Comparison of ENCODE assay signal across 14 cellular contexts in genomic region chr14:51822499-51822898, GRCh38. TPM values are rescaled to one million over a fixed set of nuclear protein-coding genes. Genes with fewer than 3 reads are reported as not detected.
DNase-seq lines count a peak whose midpoint lies in the region; ATAC-seq and TF ChIP-seq lines count a peak whose summit lies in the region.
"Had no signal": no experiment of that assay in that cellular context is flagged by ENCODE, and none has a peak within 500 bp of the region (broad histone marks: within the 10 kb centered on the region; RNA-seq: fewer than 3 reads in every experiment).

No MANE protein-coding gene starts in this region.

- no peaks in the 10 kb centered on the region for H3K36me3 Mint-ChIP-seq in natural killer cell
- H3K36me3 Mint-ChIP-seq in activated CD8-positive, alpha-beta memory T cell treated with anti-CD3 and anti-CD28 coated beads, Interleukin-2, amount 10 ng/mL, durations not matched to agents 7 days and 5 days, result no peaks in the 10 kb centered on the region
- H3K36me3 Mint-ChIP-seq: CD8-positive, alpha-beta memory T cell had no signal

- no peak overlapping the region for H3K4me2 ChIP-seq in IMR-90 (ENCODE audit: low read depth, low read length)
- H3K4me2 ChIP-seq: A549, BLaER1 had no signal

- BruUV-seq in IMR-90 (replicated peaks; lab: Mats Ljungman, UMichigan), result no TSS peak

- H3K14ac ChIP-seq in IMR-90 (replicated peaks; ENCODE audit: low read depth, low read length), result no peak overlapping the region

- no peak overlapping the region for H4K8ac ChIP-seq in IMR-90 (ENCODE audit: low read depth in 2 of 2, low read length in 2 of 2)

- H3K4me1 ChIP-seq in IMR-90 (ENCODE audit: control insufficient read depth, insufficient read depth, low read length) (peaks cover 7% of the 10 kb centered on the region), adipocyte (ENCODE audit: control insufficient read depth, insufficient read depth, low read length) (peaks cover 17% of the 10 kb centered on the region)
- H3K4me1 ChIP-seq: A549, Caco-2 had no signal

- no peak overlapping the region for H4K91ac ChIP-seq in IMR-90 (ENCODE audit: insufficient read depth, low read depth, low read length)

- H3K27me3 Mint-ChIP-seq in natural killer cell (ENCODE audit: low read depth in 2 of 2), result peaks cover 0 to 2% of the 10 kb centered on the region in 2 donors
- peaks cover 5% of the 10 kb centered on the region for H3K27me3 Mint-ChIP-seq in activated CD8-positive, alpha-beta memory T cell treated with anti-CD3 and anti-CD28 coated beads, Interleukin-2, amount 10 ng/mL, durations not matched to agents 7 days and 5 days

- H3K23ac ChIP-seq in IMR-90 (ENCODE audit: low read depth, low read length), result no peak overlapping the region

- in situ Hi-C loops in IMR-90 (cut with MboI; ENCODE audit: low sequenced_read_pairs), result no loop called here

- no CpG with 5 or more reads among the region's 2 CpGs for WGBS in IMR-90 (ENCODE audit: extremely low coverage in 2 of 2, insufficient read length in 1 of 2), 2 experiments

- H3K79me1 ChIP-seq in IMR-90 (ENCODE audit: low read depth in 1 of 2, low read length in 2 of 2), result no peaks in the 10 kb centered on the region

- H3K4me1 Mint-ChIP-seq in natural killer cell, result peaks cover 21 to 24% of the 10 kb centered on the region in 2 donors
- H3K4me1 Mint-ChIP-seq in activated CD8-positive, alpha-beta memory T cell treated with anti-CD3 and anti-CD28 coated beads, Interleukin-2, amount 10 ng/mL, durations not matched to agents 7 days and 5 days, result no peaks in the 10 kb centered on the region
- H3K4me1 Mint-ChIP-seq: CD8-positive, alpha-beta memory T cell had no signal

- H3K9me3 Mint-ChIP-seq in natural killer cell, result no peaks in the 10 kb centered on the region
- no peaks in the 10 kb centered on the region for H3K9me3 Mint-ChIP-seq in activated CD8-positive, alpha-beta memory T cell treated with anti-CD3 and anti-CD28 coated beads, Interleukin-2, amount 10 ng/mL, durations not matched to agents 7 days and 5 days (ENCODE audit: low read depth)
- H3K9me3 Mint-ChIP-seq: CD8-positive, alpha-beta memory T cell had no signal

- H2BK20ac ChIP-seq in IMR-90 (ENCODE audit: low read depth, low read length), result no peak overlapping the region

- no peak overlapping the region for H3K9ac ChIP-seq in IMR-90 (ENCODE audit: low read depth, low read length)
- H3K9ac ChIP-seq in adipocyte (ENCODE audit: low read length), result no peak overlapping the region
- H3K9ac ChIP-seq: BLaER1 had no signal

- TF ChIP-seq RAD21 in IMR-90 (IDR thresholded peaks at IDR 0.05; ENCODE audit: low read length), result no peak

- DNase-seq in IMR-90, result no peak
- peak; percentile 26 for DNase-seq in adipocyte (ENCODE audit: low read depth)
- DNase-seq in natural killer cell, result no peak
- DNase-seq in activated CD8-positive, alpha-beta memory T cell treated with anti-CD3 and anti-CD28 coated beads, Interleukin-2, amount 10 ng/mL, durations not matched to agents 7 days and 5 days, result no peak
- DNase-seq in amygdala (lab: John Stamatoyannopoulos, UW), result no peak
- no peak for DNase-seq in Right ventricle myocardium superior
- DNase-seq: AML-193; Caco-2; CD8-positive, alpha-beta memory T cell; DMS53; GF-D8 had no signal

- H3K36me3 ChIP-seq in IMR-90 (ENCODE audit: control insufficient read depth, insufficient read depth, low read length) (no peaks in the 10 kb centered on the region), adipocyte (ENCODE audit: control insufficient read depth, insufficient read depth, low read length, severe bottlenecking) (no peaks in the 10 kb centered on the region)
- H3K36me3 ChIP-seq: BLaER1 had no signal

- ATAC-seq in IMR-90 (ENCODE audit: low read depth) (peak; percentile 11), natural killer cell (peak in 2 of 3 donors; percentile 15 to 33), Right ventricle myocardium superior (ENCODE audit: poor library complexity) (no peak)
- ATAC-seq in activated CD8-positive, alpha-beta memory T cell treated with anti-CD3 and anti-CD28 coated beads, Interleukin-2, amount 10 ng/mL, durations not matched to agents 7 days and 5 days, result no peak
- ATAC-seq: A549 had no signal

- dilution Hi-C loops in IMR-90 (cut with HindIII; ENCODE audit: low sequenced_read_pairs, unreplicated experiment), result no loop called here

- no peak overlapping the region for H3K4ac ChIP-seq in IMR-90 (ENCODE audit: low read depth, low read length)

- H4K5ac ChIP-seq in IMR-90 (ENCODE audit: low read depth, low read length), result no peak overlapping the region

- H3K4me3 ChIP-seq in IMR-90 (ENCODE audit: insufficient read depth, low read depth, low read length) (no peak overlapping the region), adipocyte (ENCODE audit: low read length) (no peak overlapping the region)
- H3K4me3 ChIP-seq: A549, BLaER1 had no signal

- no peak for TF ChIP-seq POLR2A in IMR-90 (IDR thresholded peaks at IDR 0.05; ENCODE audit: low read depth, low read length)

- no peak overlapping the region for H2AK9ac ChIP-seq in IMR-90 (replicated peaks; ENCODE audit: low read depth, low read length, poor library complexity)

- no peak overlapping the region for H2AK5ac ChIP-seq in IMR-90 (ENCODE audit: low read depth, low read length)

- no peak overlapping the region for H3K18ac ChIP-seq in IMR-90 (ENCODE audit: low read depth, low read length)

- H2AFZ ChIP-seq in IMR-90 (replicated peaks; ENCODE audit: low read length, poor library complexity), result no peak overlapping the region

- H3K9me1 ChIP-seq in IMR-90 (ENCODE audit: insufficient read depth, low read length), result no peaks in the 10 kb centered on the region

- H2BK120ac ChIP-seq in IMR-90 (ENCODE audit: low read depth, low read length), result no peak overlapping the region

- no peaks in the 10 kb centered on the region for H3K9me3 ChIP-seq in IMR-90 (ENCODE audit: control insufficient read depth, insufficient read depth, low read length)
- no peaks in the 10 kb centered on the region for H3K9me3 ChIP-seq in adipocyte (ENCODE audit: control insufficient read depth, low read length)
- H3K9me3 ChIP-seq: A549, BLaER1, Caco-2 had no signal

- H3K4me3 Mint-ChIP-seq in natural killer cell, result peak overlapping the region; percentile 51
- H3K4me3 Mint-ChIP-seq in activated CD8-positive, alpha-beta memory T cell treated with anti-CD3 and anti-CD28 coated beads, Interleukin-2, amount 10 ng/mL, durations not matched to agents 7 days and 5 days, result no peak overlapping the region
- H3K4me3 Mint-ChIP-seq: CD8-positive, alpha-beta memory T cell had no signal

- no peaks in the 10 kb centered on the region for H4K20me1 ChIP-seq in IMR-90 (ENCODE audit: insufficient read depth, low read length)
- H4K20me1 ChIP-seq: BLaER1 had no signal

- no peak overlapping the region for H2BK15ac ChIP-seq in IMR-90 (ENCODE audit: low read depth, low read length)

- H2BK5ac ChIP-seq in IMR-90 (ENCODE audit: low read depth, low read length, poor library complexity, severe bottlenecking), result no peak overlapping the region

- TF ChIP-seq CTCF in IMR-90 (conservative IDR thresholded peaks at IDR 0.05; ENCODE audit: low read depth, low read length) (no peak), natural killer cell (IDR thresholded peaks at IDR 0.05) (no peak)

- POLR2A ChIA-PET in IMR-90 (lab: Charles Lee; ENCODE audit: unreplicated experiment), result no interaction called here

- H3K27me3 ChIP-seq in IMR-90 (ENCODE audit: control insufficient read depth, insufficient read depth, low read length) (no peaks in the 10 kb centered on the region), adipocyte (replicated peaks; ENCODE audit: control insufficient read depth, insufficient read depth, low read length) (no peaks in the 10 kb centered on the region)
- H3K27me3 ChIP-seq: BLaER1 had no signal

- no peak overlapping the region for H3K27ac Mint-ChIP-seq in natural killer cell
- H3K27ac Mint-ChIP-seq in activated CD8-positive, alpha-beta memory T cell treated with anti-CD3 and anti-CD28 coated beads, Interleukin-2, amount 10 ng/mL, durations not matched to agents 7 days and 5 days, result no peak overlapping the region

- no peak overlapping the region for H3K56ac ChIP-seq in IMR-90 (ENCODE audit: extremely low read depth, insufficient read depth, low read length)

- CTCF ChIA-PET in IMR-90 (lab: Yijun Ruan, JAX), result no interaction called here
- CTCF ChIA-PET in activated CD8-positive, alpha-beta memory T cell treated with anti-CD3 and anti-CD28 coated beads, Interleukin-2, amount 10 ng/mL, durations not matched to agents 7 days and 5 days (lab: Charles Lee), result no interaction called here

- H3K27ac ChIP-seq in IMR-90 (ENCODE audit: insufficient read depth, low read length), result no peak overlapping the region
- H3K27ac ChIP-seq: A549, BLaER1, HL-60 had no signal

- intact Hi-C loops in IMR-90 (cut with micrococcal nuclease), result no loop called here
- intact Hi-C loops in natural killer cell (cut with micrococcal nuclease), result no loop called here
- intact Hi-C loops in Right ventricle myocardium superior (cut with DNase I), result no loop called here

TF ChIP-seq in IMR-90, 13 proteins besides CTCF, POLR2A, EP300 and RAD21 (continues in another document):
- TF ChIP-seq MAFK (IDR thresholded peaks at IDR 0.05; ENCODE audit: low read depth, low read length) (no peak), USF2 (IDR thresholded peaks at IDR 0.05; ENCODE audit: low read depth, low read length) (no peak), CHD1 (IDR thresholded peaks at IDR 0.05; ENCODE audit: low read depth, low read length) (no peak), CEBPB (IDR thresholded peaks at IDR 0.05; ENCODE audit: low read depth, low read length) (no peak), SMC3 (IDR thresholded peaks at IDR 0.05; ENCODE audit: low read depth, low read length) (no peak), FOS (IDR thresholded peaks at IDR 0.05; ENCODE audit: low read depth, low read length) (no peak), MAZ (IDR thresholded peaks at IDR 0.05; ENCODE audit: borderline replicate concordance, low read depth, low read length) (no peak), RCOR1 (IDR thresholded peaks at IDR 0.05; ENCODE audit: insufficient replicate concordance, low read length) (no peak), BHLHE40 (IDR thresholded peaks at IDR 0.05; ENCODE audit: low read depth, low read length) (no peak), RFX5 (IDR thresholded peaks at IDR 0.05; ENCODE audit: low read depth, low read length) (no peak)

RNA-seq across cellular contexts. Expression of gene GNG2, which starts 37.9 kb away (rescaled TPM):
- total RNA-seq in IMR-90 (2012; rRNA removed) (13.1 and 18.6 TPM in 2 replicates), natural killer cell (100 to 1,000 TPM; 552 to 653 (median 582) TPM), Right ventricle myocardium superior (10.3 TPM)
- polyA plus RNA-seq in IMR-90 (2012; rRNA removed), result 13.5 and 14.6 TPM in 2 replicates
- 4.8 and 7.4 TPM in 2 replicates for polyA plus RNA-seq in IMR-90 (2012; cell fraction: cytosol; rRNA removed)
- 1.1 and 6.2 TPM in 2 replicates for polyA plus RNA-seq in IMR-90 (2012; cell fraction: nucleus; rRNA removed; ENCODE audit: low replicate concordance)
- total RNA-seq in activated CD8-positive, alpha-beta memory T cell treated with anti-CD3 and anti-CD28 coated beads, Interleukin-2, amount 10 ng/mL, durations not matched to agents 7 days and 5 days, result 100 to 1,000 TPM; 243 to 257 TPM

Comparison
In these comparisons a context has a peak if more than half of its experiments do, and no peak if none do; other contexts are left out.
1. ATAC-seq: peak in IMR-90 (single experiment) and natural killer cell (2 of 3); none in activated CD8-positive, alpha-beta memory T cell treated with anti-CD3 and anti-CD28 coated beads, Interleukin-2, amount 10 ng/mL, durations not matched to agents 7 days and 5 days (single experiment) and Right ventricle myocardium superior (single experiment).
2. RNA of gene GNG2, which starts 37.9 kb away (total RNA-seq): 552 to 653 TPM in natural killer cell and 243 to 257 TPM in activated CD8-positive, alpha-beta memory T cell treated with anti-CD3 and anti-CD28 coated beads, Interleukin-2, amount 10 ng/mL, durations not matched to agents 7 days and 5 days; 13.1 to 18.6 TPM in IMR-90 and 10.3 TPM in Right ventricle myocardium superior (single experiment); every median in the first group is over 10 times any median in the second.